24 cellular contexts compared by ENCODE assay signal in genomic region chr5:60387041-60387440, GRCh38.
"Had no signal": no experiment of that assay in that cellular context is flagged by ENCODE, and none has a peak within 500 bp of the region (broad histone marks: within the 10 kb centered on the region; RNA-seq: fewer than 3 reads in every experiment).

No MANE protein-coding gene starts in this region.

- H3K27me3 Mint-ChIP-seq: activated T-cell treated with anti-CD3 and anti-CD28 coated beads, Interleukin-2, amount 50 U/mL, for 24 hours had no signal

- H3K4me1 ChIP-seq: left ventricle myocardium inferior, right atrium auricular region had no signal

- H3K27ac Mint-ChIP-seq: activated naive CD4-positive, alpha-beta T cell treated with anti-CD3 and anti-CD28 coated beads for 36 hours; activated naive CD8-positive, alpha-beta T cell treated with anti-CD3 and anti-CD28 coated beads, Interleukin-2, amount 10 ng/mL, durations not matched to agents 7 days and 5 days; activated T-cell treated with anti-CD3 and anti-CD28 coated beads, Interleukin-2, amount 50 U/mL, for 24 hours; dendritic cell treated with granulocyte-macrophage colony-stimulating factor and Interleukin-4, amounts not matched to agents 40 ng/mL and 50 ng/mL, for 4 days; natural killer cell; progenitor cell of endocrine pancreas had no signal

- DNase-seq: activated CD4-positive, alpha-beta T cell treated with anti-CD3 and anti-CD28 coated beads for 1 hour; activated CD8-positive, alpha-beta memory T cell treated with anti-CD3 and anti-CD28 coated beads for 24 hours; activated CD8-positive, alpha-beta memory T cell treated with anti-CD3 and anti-CD28 coated beads, Interleukin-2, amount 50 U/mL, for 4 hours; activated naive CD4-positive, alpha-beta T cell treated with anti-CD3 and anti-CD28 coated beads for 36 hours; activated naive CD8-positive, alpha-beta T cell treated with anti-CD3 and anti-CD28 coated beads, Interleukin-2, amount 10 ng/mL, durations not matched to agents 7 days and 5 days; activated T-cell treated with anti-CD3 and anti-CD28 coated beads, Interleukin-2, amount 50 U/mL, for 24 hours; amniotic stem cell; effector CD8-positive, alpha-beta T cell; erythroblast; foreskin melanocyte; glutamatergic neuron; left ventricle myocardium inferior; natural killer cell; stimulated activated CD4-positive, alpha-beta T cell treated with anti-CD3 and anti-CD28 coated beads, Interleukin-12 subunit alpha, Interleukin-12 subunit beta, amount 100 ng/mL, for 4 hours; stimulated activated CD4-positive, alpha-beta T cell treated with anti-CD3 and anti-CD28 coated beads, Interleukin-4, amount 100 ng/mL, for 4 hours; stimulated activated naive CD8-positive, alpha-beta T cell treated with anti-CD3 and anti-CD28 coated beads, Interleukin-15, Interleukin-2, amounts not matched to agents 100 U/mL and 50 U/mL, for 24 hours; tibial artery; WERI-Rb-1 had no signal

- H3K27me3 ChIP-seq: cardiac muscle cell, hepatocyte, right atrium auricular region, tibial artery had no signal

- ATAC-seq: natural killer cell; stimulated activated naive CD8-positive, alpha-beta T cell treated with anti-CD3 and anti-CD28 coated beads, Interleukin-15, Interleukin-2, amounts not matched to agents 100 U/mL and 50 U/mL, for 24 hours had no signal

- H3K4me3 ChIP-seq: cardiac muscle cell, hepatocyte, left ventricle myocardium inferior, right atrium auricular region, tibial artery had no signal

- H3K9me3 ChIP-seq: left ventricle myocardium inferior, right atrium auricular region, tibial artery had no signal

- H3K4me1 Mint-ChIP-seq: activated naive CD8-positive, alpha-beta T cell treated with anti-CD3 and anti-CD28 coated beads, Interleukin-2, amount 10 ng/mL, durations not matched to agents 7 days and 5 days; natural killer cell had no signal

- H3K27ac ChIP-seq: cardiac muscle cell, hepatocyte, left ventricle myocardium inferior, right atrium auricular region, WERI-Rb-1 had no signal

- H3K4me3 Mint-ChIP-seq: activated naive CD4-positive, alpha-beta T cell treated with anti-CD3 and anti-CD28 coated beads for 36 hours; activated naive CD8-positive, alpha-beta T cell treated with anti-CD3 and anti-CD28 coated beads, Interleukin-2, amount 10 ng/mL, durations not matched to agents 7 days and 5 days; activated T-cell treated with anti-CD3 and anti-CD28 coated beads, Interleukin-2, amount 50 U/mL, for 24 hours; dendritic cell treated with granulocyte-macrophage colony-stimulating factor and Interleukin-4, amounts not matched to agents 40 ng/mL and 50 ng/mL, for 4 days; natural killer cell had no signal

- H3K9me3 Mint-ChIP-seq: activated naive CD4-positive, alpha-beta T cell treated with anti-CD3 and anti-CD28 coated beads for 36 hours; activated naive CD8-positive, alpha-beta T cell treated with anti-CD3 and anti-CD28 coated beads, Interleukin-2, amount 10 ng/mL, durations not matched to agents 7 days and 5 days; activated T-cell treated with anti-CD3 and anti-CD28 coated beads, Interleukin-2, amount 50 U/mL, for 24 hours; dendritic cell treated with granulocyte-macrophage colony-stimulating factor and Interleukin-4, amounts not matched to agents 40 ng/mL and 50 ng/mL, for 4 days had no signal

- H3K36me3 Mint-ChIP-seq: activated naive CD8-positive, alpha-beta T cell treated with anti-CD3 and anti-CD28 coated beads, Interleukin-2, amount 10 ng/mL, durations not matched to agents 7 days and 5 days; natural killer cell had no signal

- FAIRE-seq: urothelium cell line had no signal

- H3K36me3 ChIP-seq: cardiac muscle cell, left ventricle myocardium inferior, right atrium auricular region, tibial artery, WERI-Rb-1 had no signal
